In the genomic region with DNA sequence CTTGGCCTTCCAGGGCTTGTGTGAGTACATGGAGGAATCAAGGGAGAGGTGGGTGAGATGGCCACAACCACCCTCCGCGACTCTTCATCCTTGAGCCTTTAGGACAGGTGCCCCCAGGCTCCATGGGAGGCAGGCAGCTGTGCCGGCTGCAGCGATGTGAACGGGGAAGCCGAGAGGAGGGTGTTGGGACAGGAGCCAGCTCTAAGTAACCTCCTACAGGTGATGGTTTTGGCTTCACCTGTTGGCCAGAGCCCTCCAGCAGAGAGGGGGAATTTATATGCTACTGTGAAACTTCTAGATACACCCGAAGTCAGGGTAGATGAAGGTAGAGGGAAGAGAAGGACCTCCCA, we compare ENCODE assay signal across 1 cellular context.
TF ChIP-seq lines count a peak whose summit lies in the region.

No MANE protein-coding gene starts in this region.

TF ChIP-seq in HepG2, 621 proteins besides CTCF, POLR2A, EP300 and RAD21 (continues in another document):
- TF ChIP-seq HNF1A (IDR thresholded peaks at IDR 0.05; ENCODE audit: low read depth) = no peak
- 0 out of 2 replicates have a peak, but pooled peaks have one; percentile 26 for TF ChIP-seq HNF1A (CRISPR knock-in tag; IDR thresholded peaks at IDR 0.05; ENCODE audit: borderline replicate concordance)
- TF ChIP-seq POLR2AphosphoS2 (IDR thresholded peaks at IDR 0.05; ENCODE audit: low read depth, low read length) = no peak
- no peak for TF ChIP-seq ZNF124 (CRISPR knock-in tag; IDR thresholded peaks at IDR 0.05)
- no peak for TF ChIP-seq SETDB1 (CRISPR knock-in tag; IDR thresholded peaks at IDR 0.05; ENCODE audit: borderline replicate concordance)
- TF ChIP-seq ZNF430 (CRISPR knock-in tag; IDR thresholded peaks at IDR 0.05) = no peak
- no peak for TF ChIP-seq CC2D1A (CRISPR knock-in tag; IDR thresholded peaks at IDR 0.05)
- TF ChIP-seq, protein P1, sequence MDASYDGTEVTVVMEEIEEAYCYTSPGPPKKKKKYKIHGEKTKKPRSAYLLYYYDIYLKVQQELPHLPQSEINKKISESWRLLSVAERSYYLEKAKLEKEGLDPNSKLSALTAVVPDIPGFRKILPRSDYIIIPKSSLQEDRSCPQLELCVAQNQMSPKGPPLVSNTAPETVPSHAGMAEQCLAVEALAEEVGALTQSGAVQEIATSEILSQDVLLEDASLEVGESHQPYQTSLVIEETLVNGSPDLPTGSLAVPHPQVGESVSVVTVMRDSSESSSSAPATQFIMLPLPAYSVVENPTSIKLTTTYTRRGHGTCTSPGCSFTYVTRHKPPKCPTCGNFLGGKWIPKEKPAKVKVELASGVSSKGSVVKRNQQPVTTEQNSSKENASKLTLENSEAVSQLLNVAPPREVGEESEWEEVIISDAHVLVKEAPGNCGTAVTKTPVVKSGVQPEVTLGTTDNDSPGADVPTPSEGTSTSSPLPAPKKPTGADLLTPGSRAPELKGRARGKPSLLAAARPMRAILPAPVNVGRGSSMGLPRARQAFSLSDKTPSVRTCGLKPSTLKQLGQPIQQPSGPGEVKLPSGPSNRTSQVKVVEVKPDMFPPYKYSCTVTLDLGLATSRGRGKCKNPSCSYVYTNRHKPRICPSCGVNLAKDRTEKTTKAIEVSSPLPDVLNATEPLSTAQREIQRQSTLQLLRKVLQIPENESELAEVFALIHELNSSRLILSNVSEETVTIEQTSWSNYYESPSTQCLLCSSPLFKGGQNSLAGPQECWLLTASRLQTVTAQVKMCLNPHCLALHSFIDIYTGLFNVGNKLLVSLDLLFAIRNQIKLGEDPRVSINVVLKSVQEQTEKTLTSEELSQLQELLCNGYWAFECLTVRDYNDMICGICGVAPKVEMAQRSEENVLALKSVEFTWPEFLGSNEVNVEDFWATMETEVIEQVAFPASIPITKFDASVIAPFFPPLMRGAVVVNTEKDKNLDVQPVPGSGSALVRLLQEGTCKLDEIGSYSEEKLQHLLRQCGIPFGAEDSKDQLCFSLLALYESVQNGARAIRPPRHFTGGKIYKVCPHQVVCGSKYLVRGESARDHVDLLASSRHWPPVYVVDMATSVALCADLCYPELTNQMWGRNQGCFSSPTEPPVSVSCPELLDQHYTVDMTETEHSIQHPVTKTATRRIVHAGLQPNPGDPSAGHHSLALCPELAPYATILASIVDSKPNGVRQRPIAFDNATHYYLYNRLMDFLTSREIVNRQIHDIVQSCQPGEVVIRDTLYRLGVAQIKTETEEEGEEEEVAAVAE (CRISPR knock-in tag; IDR thresholded peaks at IDR 0.05; ENCODE audit: borderline replicate concordance) = no peak
- TF ChIP-seq KLF9 (CRISPR knock-in tag; IDR thresholded peaks at IDR 0.05; ENCODE audit: low read depth) = no peak
- no peak for TF ChIP-seq RERE (CRISPR knock-in tag; IDR thresholded peaks at IDR 0.05; ENCODE audit: low read depth)
- TF ChIP-seq THAP11 (CRISPR knock-in tag; IDR thresholded peaks at IDR 0.05) = no peak
- no peak for TF ChIP-seq HNF1B (CRISPR knock-in tag; IDR thresholded peaks at IDR 0.05)
- TF ChIP-seq MTERF4 (CRISPR knock-in tag; IDR thresholded peaks at IDR 0.05) = no peak
- no peak for TF ChIP-seq JUN (CRISPR knock-in tag; IDR thresholded peaks at IDR 0.05)
- TF ChIP-seq ONECUT2 (CRISPR knock-in tag; IDR thresholded peaks at IDR 0.05) = no peak
- TF ChIP-seq JUND (CRISPR knock-in tag; IDR thresholded peaks at IDR 0.05) = no peak
- TF ChIP-seq MYC (CRISPR knock-in tag; IDR thresholded peaks at IDR 0.05; ENCODE audit: borderline replicate concordance) = no peak
- TF ChIP-seq NR0B2 (CRISPR knock-in tag; IDR thresholded peaks at IDR 0.05) = no peak
- TF ChIP-seq RXRB (CRISPR knock-in tag; IDR thresholded peaks at IDR 0.05; ENCODE audit: borderline replicate concordance) = 0 out of 2 replicates have a peak, but pooled peaks have one; percentile 2
- no peak for TF ChIP-seq LBX2 (CRISPR knock-in tag; IDR thresholded peaks at IDR 0.05; ENCODE audit: borderline replicate concordance)
- TF ChIP-seq HCFC1 (IDR thresholded peaks at IDR 0.05; ENCODE audit: low read depth, low read length) = no peak
- no peak for TF ChIP-seq PBX2 (CRISPR knock-in tag; IDR thresholded peaks at IDR 0.05)
- no peak for TF ChIP-seq SRF (IDR thresholded peaks at IDR 0.05; ENCODE audit: low read depth, low read length)
- TF ChIP-seq HBP1 (CRISPR knock-in tag; IDR thresholded peaks at IDR 0.05; ENCODE audit: low read depth) = no peak
- TF ChIP-seq PITX1 (CRISPR knock-in tag; IDR thresholded peaks at IDR 0.05) = no peak
- TF ChIP-seq ZNF737 (CRISPR knock-in tag; IDR thresholded peaks at IDR 0.05; ENCODE audit: borderline replicate concordance) = no peak
- TF ChIP-seq KLF11 (CRISPR knock-in tag; IDR thresholded peaks at IDR 0.05) = no peak
- no peak for TF ChIP-seq ZNF180 (CRISPR knock-in tag; IDR thresholded peaks at IDR 0.05; ENCODE audit: borderline replicate concordance, low read depth)
- TF ChIP-seq MLX (CRISPR knock-in tag; IDR thresholded peaks at IDR 0.05) = no peak
- TF ChIP-seq KDM1A (CRISPR knock-in tag; IDR thresholded peaks at IDR 0.05) = no peak
- no peak for TF ChIP-seq HNF4A (CRISPR knock-in tag; IDR thresholded peaks at IDR 0.05)
- no peak for TF ChIP-seq ZNF883 (CRISPR knock-in tag; IDR thresholded peaks at IDR 0.05; ENCODE audit: not compliant biosample characterization)
- TF ChIP-seq ZMYM2 (CRISPR knock-in tag; IDR thresholded peaks at IDR 0.05) = no peak
- TF ChIP-seq ZNF337 (CRISPR knock-in tag; IDR thresholded peaks at IDR 0.05; ENCODE audit: borderline replicate concordance, low read depth) = no peak
- 0 out of 2 replicates have a peak, but pooled peaks have one; percentile 14 for TF ChIP-seq SALL1 (CRISPR knock-in tag; IDR thresholded peaks at IDR 0.05)
